8 cellular contexts compared by ENCODE assay signal in the genomic region with DNA sequence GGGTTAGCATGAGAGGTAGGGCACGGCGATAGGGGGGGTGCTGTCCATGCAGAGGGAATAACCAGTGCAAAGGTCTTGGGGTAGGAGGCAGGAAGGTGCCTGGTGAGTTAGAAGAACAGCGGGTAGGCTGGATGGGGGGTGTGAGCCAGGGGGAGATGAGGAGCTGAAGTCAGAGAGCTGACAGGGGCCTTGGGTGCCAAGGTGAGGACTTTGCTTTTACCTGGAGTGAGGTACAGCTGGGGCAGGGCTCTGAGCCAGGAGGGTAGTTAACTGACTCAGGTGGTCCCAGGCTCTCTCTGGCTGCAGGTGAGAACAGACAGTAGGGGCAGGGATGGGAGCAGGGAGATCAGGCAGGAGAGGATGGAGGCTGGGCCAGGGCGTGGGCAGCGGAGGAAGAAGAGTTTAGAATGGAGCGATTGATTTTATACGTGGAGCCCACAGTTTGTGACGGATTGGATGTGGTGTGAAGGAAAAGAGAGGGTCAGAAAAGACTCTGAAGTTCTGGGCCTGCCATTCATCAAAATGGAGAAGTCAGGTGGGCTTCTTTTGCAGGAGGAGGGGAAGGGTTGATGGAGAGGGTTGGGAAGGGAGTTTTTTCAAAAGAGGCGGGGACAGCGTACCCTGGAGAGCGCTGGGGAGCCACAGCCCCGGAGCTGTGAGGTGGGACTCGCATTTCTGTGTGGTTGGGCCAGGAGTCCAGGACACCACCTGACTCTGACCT. TPM values are rescaled to one million over a fixed set of nuclear protein-coding genes. Genes with fewer than 3 reads are reported as not detected.
A peak's percentile ranks its signal among the peaks of the same experiment; 100 is the strongest.
DNase-seq lines count a peak whose midpoint lies in the region; ATAC-seq, FAIRE-seq and TF ChIP-seq lines count a peak whose summit lies in the region.

No MANE protein-coding gene starts in this region.

- DNase-seq in A549 (ENCODE audit: low read depth in 1 of 2, low spot score in 1 of 2) (peak in 1 of 2 experiments; percentile 91), HuH-7 (ENCODE audit: low spot score) (peak; percentile 77), activated gamma-delta T cell (lab: John Stamatoyannopoulos, UW) (no peak)
- DNase-seq in stimulated activated CD4-positive, alpha-beta T cell treated with anti-CD3 and anti-CD28 coated beads, Interleukin-15, amount 100 ng/mL, for 24 hours, result no peak

- CTCF ChIA-PET in A549 (lab: Yijun Ruan, JAX), result interaction anchor here (0.7 to 61.4 kb wide), 6 partner anchors 9 to 735 kb away, joined by 3 to 1860 read pairs (median 9); partner anchors contain the start of genes GRAMD1A, SCN1B and ZNF792

- no peak for TF ChIP-seq CTCF in A549 (IDR thresholded peaks at IDR 0.05)

- H3K4me1 ChIP-seq in A549, result peaks cover 80% of the 10 kb centered on the region
- H3K4me1 ChIP-seq in mononuclear cell (ENCODE audit: insufficient read depth, low read length), result peaks cover 89% of the 10 kb centered on the region

- TF ChIP-seq EP300 in A549 (IDR thresholded peaks at IDR 0.05), result no peak

- WGBS in A549 (ENCODE audit: missing lambda C conversion rate), result 51% methylated on average over 13 of the region's 13 CpGs

- FAIRE-seq in A549 (lab: Jason Lieb, UNC), result peak; percentile 36

- TF ChIP-seq POLR2A in A549 (IDR thresholded peaks at IDR 0.05; ENCODE audit: low read length), result no peak

- TF ChIP-seq RAD21 in A549 (conservative IDR thresholded peaks at IDR 0.05 in 1 of 2, IDR thresholded peaks at IDR 0.05 in 1 of 2), result no peak

- peak overlapping the region; percentile 94 to 95 for H3K27ac ChIP-seq in A549
- peak overlapping the region; percentile 96 for H3K27ac ChIP-seq in cingulate gyrus (ENCODE audit: low read depth, low read length)

- H3K9me3 ChIP-seq in A549 (no peaks in the 10 kb centered on the region), mononuclear cell (ENCODE audit: low read depth, low read length) (no peaks in the 10 kb centered on the region)

- H3K27me3 ChIP-seq in mononuclear cell (ENCODE audit: insufficient read depth, low read length), result no peaks in the 10 kb centered on the region

- peak overlapping the region; percentile 76 for H3K4me2 ChIP-seq in A549

- POLR2A ChIA-PET in A549 (lab: Yijun Ruan, JAX), result interaction anchor here (0.6 to 2.5 kb wide), 12 partner anchors 9 to 321 kb away, joined by 3 to 20 read pairs (median 6); partner anchors contain the start of genes SCGB2B2, ZNF30 and ZNF302

- ATAC-seq in A549, result peak in 1 of 2 experiments; percentile 56; a peak in 3 of 6 replicates
- no peak for ATAC-seq in GM18867 (IDR thresholded peaks at IDR 0.05; ENCODE audit: unreplicated experiment)
- ATAC-seq in GM19035 (IDR thresholded peaks at IDR 0.05; ENCODE audit: unreplicated experiment), result no peak

- peak overlapping the region; percentile 91 for H3K4me3 ChIP-seq in A549
- peak overlapping the region; percentile 48 for H3K4me3 ChIP-seq in mononuclear cell (ENCODE audit: low read length)

TF ChIP-seq in A549, 52 proteins besides CTCF, POLR2A, EP300 and RAD21:
- TF ChIP-seq NR3C1 (IDR thresholded peaks at IDR 0.05) (no peak), MYC (IDR thresholded peaks at IDR 0.05; ENCODE audit: borderline replicate concordance, low read length) (peak; percentile 44; the same call in 1 of the 2 replicates), MAFK (IDR thresholded peaks at IDR 0.05; ENCODE audit: partially characterized antibody) (no peak), RARB (CRISPR knock-in tag; IDR thresholded peaks at IDR 0.05) (no peak), JUN (IDR thresholded peaks at IDR 0.05) (no peak), PBX3 (IDR thresholded peaks at IDR 0.05) (0 out of 2 replicates have a peak, but pooled peaks have one; percentile 26), CHD4 (IDR thresholded peaks at IDR 0.05; ENCODE audit: borderline replicate concordance) (no peak), KDM1A (IDR thresholded peaks at IDR 0.05; ENCODE audit: low read depth) (no peak), TP53 (CRISPR knock-in tag; IDR thresholded peaks at IDR 0.05) (no peak)

RNA-seq across cellular contexts. Expression of gene GRAMD1A, which starts 1.2 kb away (rescaled TPM):
- polyA plus RNA-seq in A549 (2011; rRNA removed), result 184 and 221 TPM in 2 replicates
- 170 and 209 TPM in 2 replicates for polyA plus RNA-seq in A549 (2012; cell fraction: cytosol; rRNA removed)
- 411 and 413 TPM in 2 replicates for polyA plus RNA-seq in A549 (2012; cell fraction: nucleus; rRNA removed)
- polyA plus RNA-seq in A549 (2017; fragmentation: RNase III; extraction: RNeasy Plus Mini Kit Qiagen cat#74134 plus additional on column Dnase treatment), result 104 to 131 TPM (median 128 TPM) in 3 replicates
- polyA minus RNA-seq in A549 (2011; rRNA and poly(A)+ RNA removed), result 237 and 239 TPM in 2 replicates
- 61.5 TPM for total RNA-seq in mononuclear cell

RNA-seq across cellular contexts. Expression of gene SCN1B, which starts 31.3 kb away (rescaled TPM):
- 11.0 and 12.8 TPM in 2 replicates for polyA plus RNA-seq in A549 (2011; rRNA removed)
- 14.1 and 15.1 TPM in 2 replicates for polyA plus RNA-seq in A549 (2012; cell fraction: cytosol; rRNA removed)
- 21.3 and 22.5 TPM in 2 replicates for polyA plus RNA-seq in A549 (2012; cell fraction: nucleus; rRNA removed)
- 10.3 to 11.4 TPM (median 11.3 TPM) in 3 replicates for polyA plus RNA-seq in A549 (2017; fragmentation: RNase III; extraction: RNeasy Plus Mini Kit Qiagen cat#74134 plus additional on column Dnase treatment)
- polyA minus RNA-seq in A549 (2011; rRNA and poly(A)+ RNA removed), result 7.9 and 12.7 TPM in 2 replicates
- 0.73 TPM for total RNA-seq in mononuclear cell

RNA-seq across cellular contexts. Expression of gene ZNF792, which starts 34.9 kb away (rescaled TPM):
- polyA plus RNA-seq in A549 (2011; rRNA removed), result 3.7 and 5.0 TPM in 2 replicates
- polyA plus RNA-seq in A549 (2012; cell fraction: cytosol; rRNA removed), result 1.2 and 1.4 TPM in 2 replicates
- 1.2 and 1.7 TPM in 2 replicates for polyA plus RNA-seq in A549 (2012; cell fraction: nucleus; rRNA removed)
- polyA plus RNA-seq in A549 (2017; fragmentation: RNase III; extraction: RNeasy Plus Mini Kit Qiagen cat#74134 plus additional on column Dnase treatment), result 1.9 to 2.2 TPM (median 2.0 TPM) in 3 replicates
- 11.1 and 15.0 TPM in 2 replicates for polyA minus RNA-seq in A549 (2011; rRNA and poly(A)+ RNA removed)
- 10.2 TPM for total RNA-seq in mononuclear cell

RNA-seq across cellular contexts. Expression of gene HPN, which starts 42.6 kb away (rescaled TPM):
- polyA plus RNA-seq in A549 (2011; rRNA removed), result 0.08 and 0.09 TPM in 2 replicates
- 0.04 TPM in 2 replicates for polyA plus RNA-seq in A549 (2012; cell fraction: cytosol; rRNA removed)
- polyA plus RNA-seq in A549 (2012; cell fraction: nucleus; rRNA removed), result 0.47 and 0.66 TPM in 2 replicates
- 0.04 to 0.12 TPM (median 0.06 TPM) in 3 replicates for polyA plus RNA-seq in A549 (2017; fragmentation: RNase III; extraction: RNeasy Plus Mini Kit Qiagen cat#74134 plus additional on column Dnase treatment)
- not detected in 2 replicates for polyA minus RNA-seq in A549 (2011; rRNA and poly(A)+ RNA removed)
- 0.10 TPM for total RNA-seq in mononuclear cell
